Comparison of ENCODE assay signal across 11 cellular contexts in genomic region chr6:26351544-26351953, GRCh38. TPM values are rescaled to one million over a fixed set of nuclear protein-coding genes. Genes with fewer than 3 reads are reported as not detected.
DNase-seq lines count a peak whose midpoint lies in the region; ATAC-seq and TF ChIP-seq lines count a peak whose summit lies in the region.
"Had no signal": no experiment of that assay in that cellular context is flagged by ENCODE, and none has a peak within 500 bp of the region (broad histone marks: within the 10 kb centered on the region; RNA-seq: fewer than 3 reads in every experiment).

No MANE protein-coding gene starts in this region.

- H3K36me3 ChIP-seq in gastroesophageal sphincter, result no peaks in the 10 kb centered on the region
- H3K36me3 ChIP-seq in vagina, result no peaks in the 10 kb centered on the region

- peak; percentile 11 for DNase-seq in GOT3 (lab: John Stamatoyannopoulos, UW)
- peak; percentile 85 for DNase-seq in RWPE1 (ENCODE audit: low spot score)
- peak; percentile 88 for DNase-seq in epithelial cell of prostate (ENCODE audit: low read depth, low spot score)
- DNase-seq in renal cortical epithelial cell (ENCODE audit: low read depth), result peak; percentile 99
- no peak for DNase-seq in mesenteric fat pad (ENCODE audit: low spot score)
- DNase-seq in effector CD8-positive, alpha-beta T cell (lab: John Stamatoyannopoulos, UW), result no peak
- no peak for DNase-seq in vagina (ENCODE audit: extremely low spot score in 2 of 2)
- DNase-seq: activated naive CD4-positive, alpha-beta T cell treated with Interleukin-2 at 50 U/mL for 16 hours; NCI-H1694 treated with DMSO at 0.1 percent for 48 hours; stimulated activated naive CD8-positive, alpha-beta T cell treated with anti-CD3 and anti-CD28 coated beads, Interleukin-15, Interleukin-2, amounts not matched to agents 100 U/mL and 50 U/mL, for 24 hours had no signal

- H3K9me3 ChIP-seq in gastroesophageal sphincter (no peaks in the 10 kb centered on the region), vagina (no peaks in the 10 kb centered on the region)

- POLR2A ChIA-PET in RWPE1 (lab: Yijun Ruan, JAX; ENCODE audit: low non-redundant PET), result no interaction called here

- TF ChIP-seq POLR2A in gastroesophageal sphincter (IDR thresholded peaks at IDR 0.05), result no peak
- no peak for TF ChIP-seq POLR2A in vagina (IDR thresholded peaks at IDR 0.05)

- H3K4me3 ChIP-seq in gastroesophageal sphincter, result no peak overlapping the region
- H3K4me3 ChIP-seq in vagina, result no peak overlapping the region

- CTCF ChIA-PET in RWPE1 (lab: Yijun Ruan, JAX), result interaction anchor here (1.4 kb wide), 1 partner anchor 10 kb away, joined by 3 read pairs; no protein-coding TSS in a partner anchor

- TF ChIP-seq EP300 in gastroesophageal sphincter (IDR thresholded peaks at IDR 0.05), result no peak

- no peak for ATAC-seq in gastroesophageal sphincter
- ATAC-seq: stimulated activated naive CD8-positive, alpha-beta T cell treated with anti-CD3 and anti-CD28 coated beads, Interleukin-15, Interleukin-2, amounts not matched to agents 100 U/mL and 50 U/mL, for 24 hours had no signal

- no peaks in the 10 kb centered on the region for H3K4me1 ChIP-seq in gastroesophageal sphincter
- H3K4me1 ChIP-seq in vagina, result no peaks in the 10 kb centered on the region

- 30 to 41% methylated on average over 4 of the region's 4 CpGs for WGBS in gastroesophageal sphincter (ENCODE audit: low coverage in 1 of 2), 2 donors

- H3K27ac ChIP-seq in RWPE1 (no peak overlapping the region), epithelial cell of prostate (peak overlapping the region; percentile 73), gastroesophageal sphincter (no peak overlapping the region), vagina (no peak overlapping the region)

- intact Hi-C loops in vagina (cut with DNase I), result no loop called here

- no peaks in the 10 kb centered on the region for H3K27me3 ChIP-seq in gastroesophageal sphincter
- H3K27me3 ChIP-seq in vagina, result no peaks in the 10 kb centered on the region

- no peak for TF ChIP-seq CTCF in RWPE1 (conservative IDR thresholded peaks at IDR 0.05; ENCODE audit: low read depth)
- TF ChIP-seq CTCF in gastroesophageal sphincter (IDR thresholded peaks at IDR 0.05), result no peak
- TF ChIP-seq CTCF in vagina (IDR thresholded peaks at IDR 0.05), result no peak

RNA-seq across cellular contexts. Expression of gene BTN3A2, which starts 13.4 kb away (rescaled TPM):
- 22.7 and 24.3 TPM in 2 replicates for total RNA-seq in renal cortical epithelial cell
- total RNA-seq in gastroesophageal sphincter, result 10 to 100 TPM in 2 of 4 donors, 1 to 10 TPM in 2; 6.7 to 13.9 (median 10.2) TPM
- total RNA-seq in mesenteric fat pad, result 9.1 TPM
- 18.2 TPM for total RNA-seq in vagina

RNA-seq across cellular contexts. Expression of gene BTN2A2, which starts 31.4 kb away (rescaled TPM):
- total RNA-seq in renal cortical epithelial cell (17.2 and 33.9 TPM in 2 replicates), gastroesophageal sphincter (10 to 100 TPM in 1 of 4 donors, 1 to 10 TPM in 3; 6.3 to 16.3 (median 7.1) TPM), mesenteric fat pad (5.6 TPM), vagina (6.1 TPM)

RNA-seq across cellular contexts. Expression of gene BTN3A1, which starts 50.5 kb away (rescaled TPM):
- total RNA-seq in renal cortical epithelial cell, result 15.1 and 18.4 TPM in 2 replicates
- total RNA-seq in gastroesophageal sphincter, result 10 to 100 TPM in 1 of 4 donors, 1 to 10 TPM in 3; 7.5 to 14.3 (median 8.2) TPM
- 15.4 TPM for total RNA-seq in mesenteric fat pad
- total RNA-seq in vagina, result 16.7 TPM

Comparison
In these comparisons a context has a peak if more than half of its experiments do, and no peak if none do; other contexts are left out.
1. DNase-seq: peak in GOT3 (single experiment), RWPE1 (single experiment), epithelial cell of prostate (single experiment) and renal cortical epithelial cell (single experiment); none in mesenteric fat pad (single experiment), effector CD8-positive, alpha-beta T cell (single experiment) and vagina (0 of 2).